24 cellular contexts compared by ENCODE assay signal in the genomic region with DNA sequence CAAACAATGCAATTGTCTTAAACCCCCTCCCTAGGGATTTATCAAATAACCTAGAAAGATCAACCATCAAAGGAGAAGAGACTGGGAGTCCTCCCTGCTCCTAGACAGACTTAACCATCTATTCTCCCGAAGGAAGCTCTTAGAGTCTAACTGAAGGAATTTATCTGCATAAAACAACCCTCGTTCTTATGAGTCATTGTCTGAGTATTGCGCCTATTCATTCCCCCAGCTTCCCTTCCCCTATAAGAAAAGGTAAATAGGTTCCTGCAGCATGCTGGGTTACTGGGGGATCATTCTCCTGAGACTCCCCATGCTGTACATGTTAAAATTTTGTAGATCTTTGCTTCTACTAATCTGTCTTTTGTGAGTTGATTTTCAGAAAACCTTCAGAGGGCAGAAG.
DNase-seq lines count a peak whose midpoint lies in the region; ATAC-seq, FAIRE-seq and TF ChIP-seq lines count a peak whose summit lies in the region.
"Had no signal": no experiment of that assay in that cellular context is flagged by ENCODE, and none has a peak within 500 bp of the region (broad histone marks: within the 10 kb centered on the region; RNA-seq: fewer than 3 reads in every experiment).

No MANE protein-coding gene starts in this region.

- peaks cover 11% of the 10 kb centered on the region; the same call in 2 of the 3 replicates for H3K4me1 Mint-ChIP-seq in GM23338
- peaks cover 26% of the 10 kb centered on the region for H3K4me1 Mint-ChIP-seq in astrocyte (ENCODE audit: low read depth, unreplicated experiment)
- H3K4me1 Mint-ChIP-seq: naive B cell; stimulated activated memory B cell treated with anti-CD40 and anti-IgM and Interleukin-4, amounts not matched to agents 10 μg/mL and 1 μg/mL and 100 μg/mL, for 72 hours had no signal

- no peaks in the 10 kb centered on the region for H3F3A ChIP-seq in GM23338 (replicated peaks; ENCODE audit: low read depth)

- H3K36me3 Mint-ChIP-seq in GM23338 (ENCODE audit: low read depth) (no peaks in the 10 kb centered on the region; the same call in 2 of the 3 replicates), astrocyte (ENCODE audit: low read depth, unreplicated experiment) (peaks cover 2% of the 10 kb centered on the region)
- H3K36me3 Mint-ChIP-seq: naive B cell; stimulated activated memory B cell treated with anti-CD40 and anti-IgM and Interleukin-4, amounts not matched to agents 10 μg/mL and 1 μg/mL and 100 μg/mL, for 72 hours had no signal

- H3K27me3 Mint-ChIP-seq in GM23338 (ENCODE audit: insufficient read depth, low read depth, poor library complexity) (no peaks in the 10 kb centered on the region), astrocyte (ENCODE audit: low read depth, unreplicated experiment) (no peaks in the 10 kb centered on the region)
- H3K27me3 Mint-ChIP-seq: stimulated activated memory B cell treated with anti-CD40 and anti-IgM and Interleukin-4, amounts not matched to agents 10 μg/mL and 1 μg/mL and 100 μg/mL, for 72 hours had no signal

- intact Hi-C loops in posterior cingulate gyrus (cut with DNase I) = no loop called here

- H3K9ac ChIP-seq in astrocyte (ENCODE audit: low read length) = peak overlapping the region; percentile 27

- H3K79me2 ChIP-seq in GM23338 (replicated peaks; ENCODE audit: insufficient read depth) = no peaks in the 10 kb centered on the region
- no peaks in the 10 kb centered on the region for H3K79me2 ChIP-seq in astrocyte (ENCODE audit: insufficient read depth, low read length)

- H3K9me3 Mint-ChIP-seq in GM23338 = no peaks in the 10 kb centered on the region; the same call in 1 of the 3 replicates
- peaks cover 5% of the 10 kb centered on the region for H3K9me3 Mint-ChIP-seq in astrocyte (ENCODE audit: unreplicated experiment)
- H3K9me3 Mint-ChIP-seq: activated naive CD4-positive, alpha-beta T cell treated with anti-CD3 and anti-CD28 coated beads for 36 hours; stimulated activated memory B cell treated with anti-CD40 and anti-IgM and Interleukin-4, amounts not matched to agents 10 μg/mL and 1 μg/mL and 100 μg/mL, for 72 hours had no signal

- no peak for FAIRE-seq in astrocyte (lab: Jason Lieb, UNC)
- FAIRE-seq: colon, islet of Langerhans had no signal

- peaks cover 10% of the 10 kb centered on the region; the same call in 1 of the 2 replicates for H3K9me2 ChIP-seq in GM23338 (ENCODE audit: insufficient read depth)

- H3K4me3 ChIP-seq in GM23338 (no peak overlapping the region), astrocyte (ENCODE audit: insufficient read depth, low read depth, low read length) (no peak overlapping the region)
- H3K4me3 ChIP-seq: thoracic aorta had no signal

- DNase-seq in GM23338 (ENCODE audit: low spot score) (no peak), astrocyte (ENCODE audit: low read depth) (peak; percentile 93), foreskin keratinocyte (peak; percentile 44 to 65), renal cortical epithelial cell (ENCODE audit: low read depth) (peak; percentile 19), posterior cingulate gyrus (no peak), amygdala (lab: John Stamatoyannopoulos, UW) (no peak)
- DNase-seq in activated CD8-positive, alpha-beta memory T cell treated with anti-CD3 and anti-CD28 coated beads for 24 hours = no peak
- DNase-seq: activated CD8-positive, alpha-beta T cell treated with anti-CD3 and anti-CD28 coated beads, Interleukin-2, amount 10 ng/mL, durations not matched to agents 7 days and 5 days; activated naive CD4-positive, alpha-beta T cell treated with anti-CD3 and anti-CD28 coated beads for 36 hours; activated T-cell treated with anti-CD3 and anti-CD28 coated beads, Interleukin-2, amount 50 U/mL, for 4 hours; anterior cingulate cortex; DMS79 treated with DMSO at 0.1 percent for 48 hours; naive B cell; NCI-H1092; NCI-H2107; NCI-H524; RPMI8226; T-helper 9 cell had no signal

- H3K4me2 ChIP-seq in GM23338 = no peak overlapping the region
- H3K4me2 ChIP-seq in astrocyte (ENCODE audit: low read length) = peak overlapping the region; percentile 47

- H3K27me3 ChIP-seq in GM23338 (ENCODE audit: insufficient read depth) (no peaks in the 10 kb centered on the region), astrocyte (ENCODE audit: insufficient read depth, low read length) (no peaks in the 10 kb centered on the region), foreskin keratinocyte (no peaks in the 10 kb centered on the region)

- H3K27ac ChIP-seq in GM23338 (ENCODE audit: low read depth) (no peak overlapping the region), astrocyte (ENCODE audit: low read depth, low read length) (peak overlapping the region; percentile 62), foreskin keratinocyte (no peak overlapping the region)
- H3K27ac ChIP-seq: thoracic aorta had no signal

- no peaks in the 10 kb centered on the region for H3K9me3 ChIP-seq in astrocyte (ENCODE audit: insufficient read depth, low read depth, low read length)
- H3K9me3 ChIP-seq: thoracic aorta had no signal

- no peaks in the 10 kb centered on the region for H3K4me1 ChIP-seq in GM23338 (ENCODE audit: insufficient read depth)
- peaks cover 13% of the 10 kb centered on the region for H3K4me1 ChIP-seq in astrocyte (ENCODE audit: insufficient read depth, low read length)
- H3K4me1 ChIP-seq in foreskin keratinocyte = no peaks in the 10 kb centered on the region

- TF ChIP-seq CTCF in GM23338 (conservative IDR thresholded peaks at IDR 0.05; ENCODE audit: low read depth in 2 of 2) (no peak), astrocyte (IDR thresholded peaks at IDR 0.05; ENCODE audit: insufficient read depth, low read depth, low read length) (no peak), foreskin keratinocyte (conservative IDR thresholded peaks at IDR 0.05) (no peak)

- H3K36me3 ChIP-seq in GM23338 (ENCODE audit: insufficient read depth) = no peaks in the 10 kb centered on the region
- no peaks in the 10 kb centered on the region for H3K36me3 ChIP-seq in astrocyte (ENCODE audit: insufficient read depth, low read length)
- H3K36me3 ChIP-seq: thoracic aorta had no signal

- H4K20me1 ChIP-seq in GM23338 (replicated peaks; ENCODE audit: insufficient read depth) (no peaks in the 10 kb centered on the region), astrocyte (ENCODE audit: insufficient read depth, low read length) (no peaks in the 10 kb centered on the region)

- H3K27ac Mint-ChIP-seq in GM23338 (no peak overlapping the region; the same call in 1 of the 2 replicates), astrocyte (ENCODE audit: unreplicated experiment) (peak overlapping the region; percentile 98)
- H3K27ac Mint-ChIP-seq: activated CD8-positive, alpha-beta T cell treated with anti-CD3 and anti-CD28 coated beads, Interleukin-2, amount 10 ng/mL, durations not matched to agents 7 days and 5 days; activated naive CD4-positive, alpha-beta T cell treated with anti-CD3 and anti-CD28 coated beads for 36 hours; naive B cell; stimulated activated memory B cell treated with anti-CD40 and anti-IgM and Interleukin-4, amounts not matched to agents 10 μg/mL and 1 μg/mL and 100 μg/mL, for 72 hours had no signal

- ATAC-seq in GM23338 = no peak
- ATAC-seq in foreskin keratinocyte = peak; percentile 85
- ATAC-seq in esophagus mucosa = no peak
- ATAC-seq: activated CD8-positive, alpha-beta T cell treated with anti-CD3 and anti-CD28 coated beads, Interleukin-2, amount 10 ng/mL, durations not matched to agents 7 days and 5 days; activated T-cell treated with anti-CD3 and anti-CD28 coated beads, Interleukin-2, amount 50 U/mL, for 4 hours; sciatic nerve; stimulated activated memory B cell treated with anti-CD40 and anti-IgM and Interleukin-4, amounts not matched to agents 10 μg/mL and 1 μg/mL and 100 μg/mL, for 72 hours had no signal

- H2AFZ ChIP-seq in GM23338 (peak overlapping the region; percentile 35; the same call in 1 of the 2 replicates), astrocyte (ENCODE audit: low read depth, low read length) (peak overlapping the region; percentile 21)

- H3K4me3 Mint-ChIP-seq in GM23338 (no peak overlapping the region), astrocyte (ENCODE audit: unreplicated experiment) (no peak overlapping the region)
- H3K4me3 Mint-ChIP-seq: activated CD8-positive, alpha-beta T cell treated with anti-CD3 and anti-CD28 coated beads, Interleukin-2, amount 10 ng/mL, durations not matched to agents 7 days and 5 days; activated naive CD4-positive, alpha-beta T cell treated with anti-CD3 and anti-CD28 coated beads for 36 hours; activated T-cell treated with anti-CD3 and anti-CD28 coated beads, Interleukin-2, amount 50 U/mL, for 4 hours; naive B cell; stimulated activated memory B cell treated with anti-CD40 and anti-IgM and Interleukin-4, amounts not matched to agents 10 μg/mL and 1 μg/mL and 100 μg/mL, for 72 hours had no signal

TF ChIP-seq in GM23338, 12 proteins besides CTCF, POLR2A, EP300 and RAD21:
- TF ChIP-seq, protein P1, sequence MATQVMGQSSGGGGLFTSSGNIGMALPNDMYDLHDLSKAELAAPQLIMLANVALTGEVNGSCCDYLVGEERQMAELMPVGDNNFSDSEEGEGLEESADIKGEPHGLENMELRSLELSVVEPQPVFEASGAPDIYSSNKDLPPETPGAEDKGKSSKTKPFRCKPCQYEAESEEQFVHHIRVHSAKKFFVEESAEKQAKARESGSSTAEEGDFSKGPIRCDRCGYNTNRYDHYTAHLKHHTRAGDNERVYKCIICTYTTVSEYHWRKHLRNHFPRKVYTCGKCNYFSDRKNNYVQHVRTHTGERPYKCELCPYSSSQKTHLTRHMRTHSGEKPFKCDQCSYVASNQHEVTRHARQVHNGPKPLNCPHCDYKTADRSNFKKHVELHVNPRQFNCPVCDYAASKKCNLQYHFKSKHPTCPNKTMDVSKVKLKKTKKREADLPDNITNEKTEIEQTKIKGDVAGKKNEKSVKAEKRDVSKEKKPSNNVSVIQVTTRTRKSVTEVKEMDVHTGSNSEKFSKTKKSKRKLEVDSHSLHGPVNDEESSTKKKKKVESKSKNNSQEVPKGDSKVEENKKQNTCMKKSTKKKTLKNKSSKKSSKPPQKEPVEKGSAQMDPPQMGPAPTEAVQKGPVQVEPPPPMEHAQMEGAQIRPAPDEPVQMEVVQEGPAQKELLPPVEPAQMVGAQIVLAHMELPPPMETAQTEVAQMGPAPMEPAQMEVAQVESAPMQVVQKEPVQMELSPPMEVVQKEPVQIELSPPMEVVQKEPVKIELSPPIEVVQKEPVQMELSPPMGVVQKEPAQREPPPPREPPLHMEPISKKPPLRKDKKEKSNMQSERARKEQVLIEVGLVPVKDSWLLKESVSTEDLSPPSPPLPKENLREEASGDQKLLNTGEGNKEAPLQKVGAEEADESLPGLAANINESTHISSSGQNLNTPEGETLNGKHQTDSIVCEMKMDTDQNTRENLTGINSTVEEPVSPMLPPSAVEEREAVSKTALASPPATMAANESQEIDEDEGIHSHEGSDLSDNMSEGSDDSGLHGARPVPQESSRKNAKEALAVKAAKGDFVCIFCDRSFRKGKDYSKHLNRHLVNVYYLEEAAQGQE (IDR thresholded peaks at IDR 0.05; ENCODE audit: unreplicated experiment) = no peak

Comparison
In these comparisons a context has a peak if more than half of its experiments do, and no peak if none do; other contexts are left out.
1. DNase-seq: peak in astrocyte (single experiment), foreskin keratinocyte (2 of 2) and renal cortical epithelial cell (single experiment); none in GM23338 (single experiment), activated CD8-positive, alpha-beta memory T cell treated with anti-CD3 and anti-CD28 coated beads for 24 hours (single experiment), posterior cingulate gyrus (0 of 10) and amygdala (0 of 56).